Comparison of ENCODE assay signal across 29 cellular contexts in the genomic region with DNA sequence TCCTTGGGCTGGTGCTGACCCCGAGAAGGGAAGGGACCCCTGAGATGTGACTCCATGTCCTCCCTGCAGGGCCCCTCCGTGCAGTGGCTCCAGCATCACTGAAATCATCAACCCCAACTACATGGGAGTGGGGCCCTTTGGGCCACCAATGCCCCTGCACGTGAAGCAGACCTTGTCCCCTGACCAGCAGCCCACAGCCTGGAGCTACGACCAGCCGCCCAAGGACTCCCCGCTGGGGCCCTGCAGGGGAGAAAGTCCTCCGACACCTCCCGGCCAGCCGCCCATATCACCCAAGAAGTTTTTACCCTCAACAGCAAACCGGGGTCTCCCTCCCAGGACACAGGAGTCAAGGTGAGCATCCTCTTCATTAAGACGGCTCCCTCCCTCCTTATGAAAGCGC.
"Had no signal": no experiment of that assay in that cellular context is flagged by ENCODE, and none has a peak within 500 bp of the region (broad histone marks: within the 10 kb centered on the region; RNA-seq: fewer than 3 reads in every experiment).

No MANE protein-coding gene starts in this region.

- H3K9me3 ChIP-seq: lower lobe of right lung, pancreas, prostate gland, suprapubic skin, upper lobe of right lung had no signal

- ATAC-seq: activated naive CD4-positive, alpha-beta T cell treated with anti-CD3 and anti-CD28 coated beads, Interleukin-2, amount 50 U/mL, for 72 hours; activated T-cell treated with anti-CD3 and anti-CD28 coated beads, Interleukin-2, amount 50 U/mL, for 4 hours; foreskin keratinocyte; left lung; pancreas; sciatic nerve; upper lobe of right lung had no signal

- H3K36me3 ChIP-seq: breast epithelium, pancreas, prostate gland had no signal

- H3K27ac Mint-ChIP-seq: activated T-helper 2 cell treated with anti-CD3 and anti-CD28 coated beads, Interferon-gamma antibody, Interleukin-2, Interleukin-4, amounts not matched to agents 10 μg/mL and 5 μg/mL and 100 μg/mL, durations not matched to agents 14 hours and 24 hours and 36 hours had no signal

- H3K27me3 ChIP-seq: breast epithelium, esophagus muscularis mucosa, left lung, pancreas, suprapubic skin, tibial artery, upper lobe of right lung had no signal

- H3K4me3 ChIP-seq: breast epithelium, esophagus muscularis mucosa, left lung, lower lobe of right lung, pancreas, prostate gland, skin epidermis, suprapubic skin, tibial artery, upper lobe of right lung had no signal

- DNase-seq: activated CD4-positive, alpha-beta T cell treated with anti-CD3 and anti-CD28 coated beads for 4 hours; activated CD4-positive, alpha-beta T cell treated with anti-CD3 and anti-CD28 coated beads, Interleukin-2, amount 50 U/mL, for 4 hours; activated naive CD4-positive, alpha-beta T cell; activated T-cell treated with anti-CD3 and anti-CD28 coated beads, Interleukin-2, amount 50 U/mL, for 4 hours; central memory CD4-positive, alpha-beta T cell; dermis blood vessel endothelial cell; effector CD4-positive, alpha-beta T cell; foreskin keratinocyte; left lung; lower lobe of right lung; mesendoderm; nucleus accumbens; pancreas; retina; stimulated activated CD4-positive, alpha-beta T cell treated with anti-CD3 and anti-CD28 coated beads, Interleukin-12 subunit alpha, Interleukin-12 subunit beta, amount 100 ng/mL, for 4 hours; stimulated activated CD4-positive, alpha-beta T cell treated with anti-CD3 and anti-CD28 coated beads, Interleukin-4, amount 100 ng/mL, for 24 hours; stimulated activated naive CD4-positive, alpha-beta T cell; T-helper 9 cell; tibial artery; upper lobe of right lung had no signal

- H3K4me3 Mint-ChIP-seq: activated T-cell treated with anti-CD3 and anti-CD28 coated beads, Interleukin-2, amount 50 U/mL, for 4 hours had no signal

- H3K4me1 ChIP-seq: breast epithelium, esophagus muscularis mucosa, foreskin keratinocyte, lower lobe of right lung, pancreas, prostate gland, suprapubic skin, tibial artery, upper lobe of right lung had no signal

- H3K27ac ChIP-seq: breast epithelium, esophagus muscularis mucosa, foreskin keratinocyte, left lung, lower lobe of right lung, pancreas, prostate gland, skin epidermis, suprapubic skin, tibial artery, upper lobe of right lung, VCaP had no signal
